15 cellular contexts compared by ENCODE assay signal in the genomic region with DNA sequence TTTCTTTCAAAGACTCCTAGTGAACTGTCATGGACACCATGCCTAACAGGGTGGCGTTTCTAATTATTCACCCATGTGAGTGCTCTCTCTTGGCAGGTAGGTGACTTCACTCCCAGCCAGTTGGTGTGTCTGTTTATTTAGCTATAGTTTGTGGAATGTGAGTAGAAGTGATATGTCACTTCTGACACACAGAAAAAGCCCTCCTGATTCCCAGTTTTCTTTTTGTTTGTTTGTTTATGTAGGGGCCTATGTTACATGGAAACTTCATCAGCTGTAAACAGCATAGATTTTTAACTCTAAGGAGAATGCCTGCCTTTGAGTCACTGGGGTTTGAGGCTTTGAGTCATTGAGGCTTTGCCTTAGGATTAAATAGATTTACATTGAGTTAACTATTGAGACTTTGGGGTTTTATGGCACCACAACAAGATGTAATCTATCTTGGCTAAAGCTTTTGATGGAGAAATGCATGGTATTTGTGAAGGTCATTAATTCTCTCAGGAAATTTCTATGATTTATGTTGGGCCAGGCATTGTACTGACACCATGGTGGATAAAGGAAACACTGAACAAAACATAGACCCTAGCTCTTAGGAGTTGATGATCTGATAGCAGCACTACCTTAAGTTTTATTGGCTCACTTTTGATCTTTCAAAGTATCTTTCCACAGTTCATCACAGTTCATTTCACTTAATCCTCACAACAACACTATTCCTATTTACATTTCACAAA. TPM values are rescaled to one million over a fixed set of nuclear protein-coding genes. Genes with fewer than 3 reads are reported as not detected.
A peak's percentile ranks its signal among the peaks of the same experiment; 100 is the strongest.
DNase-seq lines count a peak whose midpoint lies in the region; ATAC-seq lines count a peak whose summit lies in the region.
"Had no signal": no experiment of that assay in that cellular context is flagged by ENCODE, and none has a peak within 500 bp of the region (broad histone marks: within the 10 kb centered on the region; RNA-seq: fewer than 3 reads in every experiment).

No MANE protein-coding gene starts in this region.

- H4K8ac ChIP-seq in mesendoderm (ENCODE audit: low read depth, low read length): no peak overlapping the region

- H3K4me1 ChIP-seq in mesendoderm (ENCODE audit: control insufficient read depth, low read depth, low read length): no peaks in the 10 kb centered on the region
- H3K4me1 ChIP-seq: testis had no signal

- no peak overlapping the region for H3K4ac ChIP-seq in mesendoderm (ENCODE audit: low read depth, low read length)

- H3K27me3 ChIP-seq in mesendoderm (ENCODE audit: insufficient read depth, low read length, poor library complexity): no peaks in the 10 kb centered on the region
- H3K27me3 ChIP-seq: dorsolateral prefrontal cortex, testis had no signal

- no peak overlapping the region for H2BK15ac ChIP-seq in mesendoderm (replicated peaks; ENCODE audit: low read depth)

- no peak overlapping the region for H2BK5ac ChIP-seq in mesendoderm (ENCODE audit: low read length)

- ATAC-seq in HG03432 (IDR thresholded peaks at IDR 0.05; ENCODE audit: unreplicated experiment): no peak
- ATAC-seq: GM12878 had no signal

- no peaks in the 10 kb centered on the region for H3K79me1 ChIP-seq in mesendoderm (ENCODE audit: low read length)

- H3K9ac ChIP-seq in mesendoderm (ENCODE audit: low read length): no peak overlapping the region

- no peak overlapping the region for H2BK120ac ChIP-seq in mesendoderm (ENCODE audit: low read depth, low read length)

- no peak overlapping the region for H2AK5ac ChIP-seq in mesendoderm (ENCODE audit: low read length)

- H4K5ac ChIP-seq in mesendoderm (ENCODE audit: low read length): no peak overlapping the region

- no peaks in the 10 kb centered on the region for H3K36me3 ChIP-seq in mesendoderm (ENCODE audit: control insufficient read depth, insufficient read depth, low read length)

- no peak overlapping the region for H3K27ac ChIP-seq in mesendoderm (ENCODE audit: low read depth, low read length)
- H3K27ac ChIP-seq: dorsolateral prefrontal cortex, testis had no signal

- DNase-seq in ELF-1 (ENCODE audit: low read depth, low spot score) (peak; percentile 10), NCI-H146 treated with DMSO at 0.1 percent for 48 hours (lab: John Stamatoyannopoulos, UW; ENCODE audit: unreplicated experiment) (peak; percentile 36), astrocyte of the hippocampus (ENCODE audit: low read depth, low spot score) (peak; percentile 60), mesendoderm (peak; percentile 53), HK-2 (ENCODE audit: unreplicated experiment) (no peak), NOMO-1 treated with DMSO at 0.1 percent for 48 hours (lab: John Stamatoyannopoulos, UW; ENCODE audit: unreplicated experiment) (no peak)
- no peak for DNase-seq in activated CD4-positive, alpha-beta T cell treated with anti-CD3 and anti-CD28 coated beads for 4 hours
- DNase-seq: activated CD4-positive, alpha-beta T cell treated with anti-CD3 and anti-CD28 coated beads, Interleukin-2, amount 50 U/mL, for 48 hours; activated effector memory CD4-positive, alpha-beta T cell treated with Interleukin-2 at 50 U/mL for 16 hours; dorsolateral prefrontal cortex; NCI-H1105; NCI-H510A; testis had no signal

- H3K4me2 ChIP-seq in mesendoderm (ENCODE audit: low read length): no peak overlapping the region

- WGBS in mesendoderm (ENCODE audit: extremely low coverage, insufficient coverage, low lambda C conversion rate): no CpG with 5 or more reads among the region's 1 CpG

- no peak overlapping the region for H3K56ac ChIP-seq in mesendoderm (ENCODE audit: low read length)

- H3K23ac ChIP-seq in mesendoderm (ENCODE audit: low read length): no peak overlapping the region

- H3K79me2 ChIP-seq in mesendoderm (ENCODE audit: control insufficient read depth, insufficient read depth, low read length): no peaks in the 10 kb centered on the region

- no peak overlapping the region for H3K4me3 ChIP-seq in mesendoderm (ENCODE audit: low read length)
- H3K4me3 ChIP-seq: dorsolateral prefrontal cortex, GM12878, testis had no signal

- H3K18ac ChIP-seq in mesendoderm (ENCODE audit: low read length): no peak overlapping the region

RNA-seq across cellular contexts. Expression of a gene that starts 45.3 kb away (rescaled TPM):
- polyA plus RNA-seq in mesendoderm (2013, experiment 1 of 2): 30.6 TPM
- 31.8 TPM for polyA plus RNA-seq in mesendoderm (2013, experiment 2 of 2)

Comparison
In these comparisons a context has a peak if more than half of its experiments do, and no peak if none do; other contexts are left out.
1. DNase-seq: peak in ELF-1 (single experiment), NCI-H146 treated with DMSO at 0.1 percent for 48 hours (single experiment), astrocyte of the hippocampus (single experiment) and mesendoderm (single experiment); none in HK-2 (single experiment), activated CD4-positive, alpha-beta T cell treated with anti-CD3 and anti-CD28 coated beads for 4 hours (0 of 2) and NOMO-1 treated with DMSO at 0.1 percent for 48 hours (single experiment).